ENCODE assay signal across 40 cellular contexts in genomic region chr11:68646832-68647231, GRCh38. TPM values are rescaled to one million over a fixed set of nuclear protein-coding genes. Genes with fewer than 3 reads are reported as not detected.
"Had no signal": no experiment of that assay in that cellular context is flagged by ENCODE, and none has a peak within 500 bp of the region (broad histone marks: within the 10 kb centered on the region; RNA-seq: fewer than 3 reads in every experiment).

No MANE protein-coding gene starts in this region.

- DNase-seq: activated effector memory CD4-positive, alpha-beta T cell treated with anti-CD3 and anti-CD28 coated beads, Interleukin-2, amount 50 U/mL, for 16 hours; activated effector memory CD4-positive, alpha-beta T cell treated with Interleukin-2 at 50 U/mL for 16 hours; activated gamma-delta T cell; activated gamma-delta T cell treated with Interleukin-2 at 50 U/mL for 16 hours; activated naive CD4-positive, alpha-beta T cell; activated naive CD4-positive, alpha-beta T cell treated with anti-CD3 and anti-CD28 coated beads for 36 hours; activated naive CD4-positive, alpha-beta T cell treated with anti-CD3 and anti-CD28 coated beads, Interleukin-2, amount 10 ng/mL, durations not matched to agents 7 days and 5 days; activated naive CD4-positive, alpha-beta T cell treated with anti-CD3 and anti-CD28 coated beads, Interleukin-2, amount 50 U/mL, for 16 hours; activated naive CD4-positive, alpha-beta T cell treated with Interleukin-2 at 50 U/mL for 16 hours; activated naive CD8-positive, alpha-beta T cell treated with anti-CD3 and anti-CD28 coated beads for 36 hours; activated naive CD8-positive, alpha-beta T cell treated with anti-CD3 and anti-CD28 coated beads, Interleukin-2, amount 10 ng/mL, durations not matched to agents 7 days and 5 days; activated naive CD8-positive, alpha-beta T cell treated with anti-CD3 and anti-CD28 coated beads, Interleukin-2, amount 50 U/mL, for 24 hours; activated T-cell treated with anti-CD3 and anti-CD28 coated beads, Interleukin-2, amount 50 U/mL, for 24 hours; activated T-cell treated with anti-CD3 and anti-CD28 coated beads, Interleukin-2, amount 50 U/mL, for 4 hours; activated T-cell treated with anti-CD3 and anti-CD28 coated beads, Interleukin-2, amount 50 U/mL, for 48 hours; activated T-cell treated with anti-CD3 and anti-CD28 coated beads, Interleukin-2, amount 50 U/mL, for 72 hours; adrenal gland; amniotic stem cell; amygdala; anterior cingulate cortex; aorta; body of pancreas; brain microvascular endothelial cell; caudate nucleus; central memory CD4-positive, alpha-beta T cell; cerebellar nuclear complex had no signal

- H3K9me3 ChIP-seq: adrenal gland had no signal

- H3K4me3 ChIP-seq: adrenal gland, ascending aorta, body of pancreas, breast epithelium, cardiac muscle cell had no signal

- ATAC-seq: activated naive CD4-positive, alpha-beta T cell treated with anti-CD3 and anti-CD28 coated beads, Interleukin-2, amount 50 U/mL, for 72 hours; activated naive CD8-positive, alpha-beta T cell treated with anti-CD3 and anti-CD28 coated beads, Interleukin-2, amount 50 U/mL, for 24 hours; activated T-cell treated with anti-CD3 and anti-CD28 coated beads, Interleukin-2, amount 50 U/mL, for 4 hours; activated T-cell treated with anti-CD3 and anti-CD28 coated beads, Interleukin-2, amount 50 U/mL, for 72 hours; activated T-helper 17 cell treated with anti-CD3 and anti-CD28 coated beads, Interleukin-2, amount 50 U/mL, for 72 hours; body of pancreas had no signal

- H3K27me3 ChIP-seq: adrenal gland, ascending aorta, body of pancreas, cardiac muscle cell had no signal

- H3K4me1 ChIP-seq: adrenal gland, ascending aorta, body of pancreas, breast epithelium had no signal

- H3K4me1 Mint-ChIP-seq: activated naive CD4-positive, alpha-beta T cell treated with anti-CD3 and anti-CD28 coated beads, Interleukin-2, amount 10 ng/mL, durations not matched to agents 7 days and 5 days; activated naive CD4-positive, alpha-beta T cell treated with anti-CD3 and anti-CD28 coated beads, Interleukin-2, amount 50 U/mL, for 24 hours; activated naive CD8-positive, alpha-beta T cell treated with anti-CD3 and anti-CD28 coated beads for 36 hours; activated naive CD8-positive, alpha-beta T cell treated with anti-CD3 and anti-CD28 coated beads, Interleukin-2, amount 10 ng/mL, durations not matched to agents 7 days and 5 days; activated naive CD8-positive, alpha-beta T cell treated with anti-CD3 and anti-CD28 coated beads, Interleukin-2, amount 50 U/mL, for 24 hours; activated T-helper 17 cell treated with anti-CD3 and anti-CD28 coated beads, Interleukin-2, amount 50 U/mL, for 72 hours; central memory CD8-positive, alpha-beta T cell had no signal

- H3K4me3 Mint-ChIP-seq: activated naive CD4-positive, alpha-beta T cell treated with anti-CD3 and anti-CD28 coated beads for 36 hours; activated naive CD4-positive, alpha-beta T cell treated with anti-CD3 and anti-CD28 coated beads, Interleukin-2, amount 10 ng/mL, durations not matched to agents 7 days and 5 days; activated naive CD4-positive, alpha-beta T cell treated with anti-CD3 and anti-CD28 coated beads, Interleukin-2, amount 50 U/mL, for 24 hours; activated naive CD8-positive, alpha-beta T cell; activated naive CD8-positive, alpha-beta T cell treated with anti-CD3 and anti-CD28 coated beads for 36 hours; activated naive CD8-positive, alpha-beta T cell treated with anti-CD3 and anti-CD28 coated beads, Interleukin-2, amount 10 ng/mL, durations not matched to agents 7 days and 5 days; activated naive CD8-positive, alpha-beta T cell treated with anti-CD3 and anti-CD28 coated beads, Interleukin-2, amount 50 U/mL, for 24 hours; activated T-cell treated with anti-CD3 and anti-CD28 coated beads, Interleukin-2, amount 50 U/mL, for 24 hours; activated T-cell treated with anti-CD3 and anti-CD28 coated beads, Interleukin-2, amount 50 U/mL, for 4 hours; activated T-cell treated with anti-CD3 and anti-CD28 coated beads, Interleukin-2, amount 50 U/mL, for 72 hours; activated T-helper 1 cell treated with anti-CD3 and anti-CD28 coated beads, Interleukin-12 subunit alpha, Interleukin-12 subunit beta, Interleukin-2, Interleukin-4 antibody, amounts not matched to agents 30 ng/mL and 10 ng/mL and 1 ng/mL, durations not matched to agents 14 hours and 24 hours and 36 hours; activated T-helper 17 cell treated with anti-CD3 and anti-CD28 coated beads, Interleukin-2, amount 50 U/mL, for 72 hours; brain; central memory CD8-positive, alpha-beta T cell had no signal

- FAIRE-seq: astrocyte, bronchial epithelial cell had no signal

- H3K36me3 Mint-ChIP-seq: activated naive CD4-positive, alpha-beta T cell treated with anti-CD3 and anti-CD28 coated beads, Interleukin-2, amount 10 ng/mL, durations not matched to agents 7 days and 5 days; activated naive CD8-positive, alpha-beta T cell treated with anti-CD3 and anti-CD28 coated beads for 36 hours; activated naive CD8-positive, alpha-beta T cell treated with anti-CD3 and anti-CD28 coated beads, Interleukin-2, amount 10 ng/mL, durations not matched to agents 7 days and 5 days; brain had no signal

- H3K36me3 ChIP-seq: adrenal gland, ascending aorta, brain microvascular endothelial cell, breast epithelium, cardiac muscle cell had no signal

- H3K27ac Mint-ChIP-seq: activated naive CD4-positive, alpha-beta T cell treated with anti-CD3 and anti-CD28 coated beads for 36 hours; activated naive CD4-positive, alpha-beta T cell treated with anti-CD3 and anti-CD28 coated beads, Interleukin-2, amount 10 ng/mL, durations not matched to agents 7 days and 5 days; activated naive CD4-positive, alpha-beta T cell treated with anti-CD3 and anti-CD28 coated beads, Interleukin-2, amount 50 U/mL, for 24 hours; activated naive CD4-positive, alpha-beta T cell treated with anti-CD3 and anti-CD28 coated beads, Interleukin-2, amount 50 U/mL, for 72 hours; activated naive CD8-positive, alpha-beta T cell; activated naive CD8-positive, alpha-beta T cell treated with anti-CD3 and anti-CD28 coated beads for 36 hours; activated naive CD8-positive, alpha-beta T cell treated with anti-CD3 and anti-CD28 coated beads, Interleukin-2, amount 10 ng/mL, durations not matched to agents 7 days and 5 days; activated naive CD8-positive, alpha-beta T cell treated with anti-CD3 and anti-CD28 coated beads, Interleukin-2, amount 50 U/mL, for 24 hours; activated T-cell treated with anti-CD3 and anti-CD28 coated beads, Interleukin-2, amount 50 U/mL, for 24 hours; activated T-cell treated with anti-CD3 and anti-CD28 coated beads, Interleukin-2, amount 50 U/mL, for 72 hours; activated T-helper 1 cell treated with anti-CD3 and anti-CD28 coated beads, Interleukin-12 subunit alpha, Interleukin-12 subunit beta, Interleukin-2, Interleukin-4 antibody, amounts not matched to agents 30 ng/mL and 10 ng/mL and 1 ng/mL, durations not matched to agents 14 hours and 24 hours and 36 hours; activated T-helper 17 cell treated with anti-CD3 and anti-CD28 coated beads, Interleukin-2, amount 50 U/mL, for 72 hours; activated T-helper 2 cell treated with anti-CD3 and anti-CD28 coated beads, Interferon-gamma antibody, Interleukin-2, Interleukin-4, amounts not matched to agents 10 μg/mL and 5 μg/mL and 100 μg/mL, durations not matched to agents 14 hours and 24 hours and 36 hours; brain had no signal

- H3K27ac ChIP-seq: adrenal gland, ascending aorta, body of pancreas, brain microvascular endothelial cell, breast epithelium, cardiac muscle cell had no signal

RNA-seq across cellular contexts. Expression of gene GAL, which starts 37.5 kb away (rescaled TPM):
- total RNA-seq: activated naive CD8-positive, alpha-beta T cell treated with anti-CD3 and anti-CD28 coated beads, Interleukin-2, amount 10 ng/mL, durations not matched to agents 7 days and 5 days; aorta; ascending aorta; cerebellum had no signal
